Comparison of ENCODE assay signal across 15 cellular contexts in the genomic region with DNA sequence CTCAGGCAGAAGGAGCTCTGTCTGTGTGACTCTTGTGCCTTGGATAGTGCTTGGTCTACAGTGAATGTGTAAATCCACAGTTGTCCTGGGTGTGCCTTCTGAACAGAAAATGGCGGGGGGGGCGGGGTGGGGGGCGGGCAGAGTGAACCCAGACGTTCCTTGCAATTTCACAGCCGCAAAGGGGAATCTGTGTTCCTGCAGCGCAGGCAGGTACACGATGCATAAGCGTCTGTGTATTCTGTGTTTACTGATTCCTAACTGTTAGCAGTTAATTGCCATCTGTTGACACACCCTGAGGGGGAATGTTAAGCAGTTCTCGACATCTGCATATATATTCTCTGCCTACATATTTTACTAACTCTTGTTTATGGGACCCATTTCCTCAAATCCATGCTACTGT.
A peak's percentile ranks its signal among the peaks of the same experiment; 100 is the strongest.
DNase-seq lines count a peak whose midpoint lies in the region; ATAC-seq and TF ChIP-seq lines count a peak whose summit lies in the region.
"Had no signal": no experiment of that assay in that cellular context is flagged by ENCODE, and none has a peak within 500 bp of the region (broad histone marks: within the 10 kb centered on the region; RNA-seq: fewer than 3 reads in every experiment).

No MANE protein-coding gene starts in this region.

- peaks cover 40% of the 10 kb centered on the region for H3K4me1 ChIP-seq in left ventricle myocardium inferior
- no peaks in the 10 kb centered on the region for H3K4me1 ChIP-seq in right cardiac atrium (ENCODE audit: control insufficient read depth, insufficient read depth, low read length)
- peaks cover 36% of the 10 kb centered on the region for H3K4me1 ChIP-seq in hepatocyte (ENCODE audit: insufficient read depth)

- H3K9me3 ChIP-seq in left ventricle myocardium inferior (replicated peaks) (no peaks in the 10 kb centered on the region), right cardiac atrium (ENCODE audit: control insufficient read depth, low read length) (no peaks in the 10 kb centered on the region), hepatocyte (ENCODE audit: low read depth) (no peaks in the 10 kb centered on the region)
- H3K9me3 ChIP-seq: tibial nerve had no signal

- no peak overlapping the region for H3K4me3 ChIP-seq in left ventricle myocardium inferior
- no peak overlapping the region for H3K4me3 ChIP-seq in right cardiac atrium (ENCODE audit: low read length)
- H3K4me3 ChIP-seq in hepatocyte, result no peak overlapping the region
- H3K4me3 ChIP-seq: tibial nerve had no signal

- no peaks in the 10 kb centered on the region for H3K79me2 ChIP-seq in hepatocyte

- peaks cover 13% of the 10 kb centered on the region for H3K27me3 ChIP-seq in left ventricle myocardium inferior (ENCODE audit: low read depth)
- no peaks in the 10 kb centered on the region for H3K27me3 ChIP-seq in right cardiac atrium (ENCODE audit: control insufficient read depth, insufficient read depth)
- H3K27me3 ChIP-seq in hepatocyte, result no peaks in the 10 kb centered on the region
- H3K27me3 ChIP-seq: tibial nerve had no signal

- TF ChIP-seq CTCF in left ventricle myocardium inferior (IDR thresholded peaks at IDR 0.05; ENCODE audit: borderline replicate concordance) (no peak), hepatocyte (IDR thresholded peaks at IDR 0.05; ENCODE audit: poor library complexity) (no peak)

- H3K9me2 ChIP-seq in hepatocyte (replicated peaks; ENCODE audit: insufficient read depth), result no peaks in the 10 kb centered on the region

- H2AFZ ChIP-seq in hepatocyte, result no peak overlapping the region

- no peak for DNase-seq in left ventricle myocardium inferior
- DNase-seq in right cardiac atrium, result no peak
- DNase-seq in NCI-H69 (lab: John Stamatoyannopoulos, UW), result peak; percentile 86
- no peak for DNase-seq in hepatocyte (ENCODE audit: low spot score)
- DNase-seq in SKM-1 treated with dmso at 0.1 percent for 144 hours (lab: John Stamatoyannopoulos, UW; ENCODE audit: unreplicated experiment), result no peak
- DNase-seq in NCI-H187 (lab: John Stamatoyannopoulos, UW), result no peak
- no peak for DNase-seq in G401 (ENCODE audit: low spot score)
- DNase-seq in activated effector memory CD4-positive, alpha-beta T cell treated with Interleukin-2 at 50 U/mL for 16 hours, result no peak
- DNase-seq: activated CD8-positive, alpha-beta T cell treated with anti-CD3 and anti-CD28 coated beads, Interleukin-2, amount 10 ng/mL, durations not matched to agents 7 days and 5 days; AML-193; effector CD8-positive, alpha-beta T cell; kidney glomerular epithelial cell; naive B cell; NCI-H510A had no signal

- H3K27ac ChIP-seq in left ventricle myocardium inferior (replicated peaks) (peak overlapping the region; percentile 81), right cardiac atrium (ENCODE audit: low read length) (no peak overlapping the region), hepatocyte (peak overlapping the region; percentile 94)

- peak overlapping the region; percentile 67 for H3K4me2 ChIP-seq in hepatocyte

- ATAC-seq in right cardiac atrium, result no peak
- ATAC-seq: activated CD8-positive, alpha-beta T cell treated with anti-CD3 and anti-CD28 coated beads, Interleukin-2, amount 10 ng/mL, durations not matched to agents 7 days and 5 days had no signal

- 81% methylated on average over 9 of the region's 9 CpGs for whole genome bisulfite sequencing in right cardiac atrium
- 15% methylated on average over 7 of the region's 9 CpGs for WGBS in hepatocyte (ENCODE audit: low lambda C conversion rate, missing lambda C conversion rate)

- no peaks in the 10 kb centered on the region for H3K36me3 ChIP-seq in left ventricle myocardium inferior
- no peaks in the 10 kb centered on the region for H3K36me3 ChIP-seq in hepatocyte (replicated peaks; ENCODE audit: insufficient read depth, low read depth)
- H3K36me3 ChIP-seq: tibial nerve had no signal

- in situ Hi-C loops in G401 (cut with HindIII; ENCODE audit: low sequenced_read_pairs), result no loop called here

- no peaks in the 10 kb centered on the region for H4K20me1 ChIP-seq in hepatocyte (ENCODE audit: insufficient read depth, poor library complexity, severe bottlenecking)

- intact Hi-C loops in left ventricle myocardium inferior (cut with micrococcal nuclease), result no loop called here
- intact Hi-C loops in right cardiac atrium (cut with DNase I), result loop anchor here in 2 of 4 donors (5.0 to 10.0 kb wide), 2 partner anchors 107 to 114 kb away; no protein-coding TSS in a partner anchor
